In the genomic region with DNA sequence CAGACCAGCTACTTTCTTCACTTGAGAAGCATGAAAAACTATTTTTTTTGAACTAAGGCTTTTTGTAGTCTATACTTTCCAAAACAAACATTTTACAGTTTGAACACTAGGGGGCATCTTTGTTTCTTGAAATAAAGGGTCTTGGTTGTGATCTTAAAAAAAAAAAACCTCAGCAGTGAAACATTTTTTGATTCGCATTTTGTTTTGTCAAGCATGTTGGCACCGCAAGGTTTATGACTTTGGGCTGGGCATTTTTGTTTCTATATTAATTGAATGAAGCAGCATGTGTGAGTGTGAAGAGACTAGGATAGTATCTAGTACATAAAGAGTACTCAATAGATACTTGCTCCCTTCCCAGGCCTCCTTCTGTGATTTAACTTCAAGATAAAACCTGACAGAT, we compare ENCODE assay signal across 8 cellular contexts.
DNase-seq lines count a peak whose midpoint lies in the region; FAIRE-seq and TF ChIP-seq lines count a peak whose summit lies in the region.

No MANE protein-coding gene starts in this region.

- peak; percentile 53 for DNase-seq in EL
- DNase-seq in RKO (ENCODE audit: low spot score), result peak; percentile 67
- DNase-seq in nephron progenitor cell, result no peak
- DNase-seq in HuH-7 (ENCODE audit: low spot score), result no peak
- DNase-seq in islet precursor cell, result no peak
- DNase-seq in activated naive CD4-positive, alpha-beta T cell treated with anti-CD3 and anti-CD28 coated beads, Interleukin-2, amount 50 U/mL, for 16 hours, result no peak

- TF ChIP-seq CTCF in nephron progenitor cell (IDR thresholded peaks at IDR 0.05), result peak; percentile 74

- peaks cover 28% of the 10 kb centered on the region for H3K36me3 Mint-ChIP-seq in nephron progenitor cell (ENCODE audit: low read depth)

- H3K4me3 Mint-ChIP-seq in nephron progenitor cell, result no peak overlapping the region

- no peak overlapping the region for H3K27ac Mint-ChIP-seq in nephron progenitor cell

- FAIRE-seq in endometrium (lab: Jason Lieb, UNC), result peak; percentile 89

- peaks cover 10% of the 10 kb centered on the region for H3K4me1 Mint-ChIP-seq in nephron progenitor cell

- TF ChIP-seq RAD21 in Ishikawa (IDR thresholded peaks at IDR 0.05; ENCODE audit: low read depth), result peak; percentile 64

- H3K9me3 Mint-ChIP-seq in nephron progenitor cell, result no peaks in the 10 kb centered on the region

- H3K27me3 Mint-ChIP-seq in nephron progenitor cell (ENCODE audit: low read depth, poor library complexity), result peaks cover 3% of the 10 kb centered on the region

- TF ChIP-seq EP300 in Ishikawa (IDR thresholded peaks at IDR 0.05; ENCODE audit: borderline replicate concordance), result no peak

TF ChIP-seq in Ishikawa, 13 proteins besides CTCF, POLR2A, EP300 and RAD21:
- TF ChIP-seq NFIC (IDR thresholded peaks at IDR 0.05), result no peak

Comparison
In these comparisons a context has a peak if more than half of its experiments do, and no peak if none do; other contexts are left out.
1. DNase-seq: peak in EL (single experiment) and RKO (single experiment); none in nephron progenitor cell (single experiment), HuH-7 (single experiment), islet precursor cell (single experiment) and activated naive CD4-positive, alpha-beta T cell treated with anti-CD3 and anti-CD28 coated beads, Interleukin-2, amount 50 U/mL, for 16 hours (single experiment).